ENCODE assay signal across 1 cellular context in genomic region chr21:43854773-43855633, GRCh38.
TF ChIP-seq lines count a peak whose summit lies in the region.

No MANE protein-coding gene starts in this region.

TF ChIP-seq in GM12878, 131 proteins besides CTCF, POLR2A, EP300 and RAD21 (continued from another document and continues in another):
- TF ChIP-seq, protein P1, sequence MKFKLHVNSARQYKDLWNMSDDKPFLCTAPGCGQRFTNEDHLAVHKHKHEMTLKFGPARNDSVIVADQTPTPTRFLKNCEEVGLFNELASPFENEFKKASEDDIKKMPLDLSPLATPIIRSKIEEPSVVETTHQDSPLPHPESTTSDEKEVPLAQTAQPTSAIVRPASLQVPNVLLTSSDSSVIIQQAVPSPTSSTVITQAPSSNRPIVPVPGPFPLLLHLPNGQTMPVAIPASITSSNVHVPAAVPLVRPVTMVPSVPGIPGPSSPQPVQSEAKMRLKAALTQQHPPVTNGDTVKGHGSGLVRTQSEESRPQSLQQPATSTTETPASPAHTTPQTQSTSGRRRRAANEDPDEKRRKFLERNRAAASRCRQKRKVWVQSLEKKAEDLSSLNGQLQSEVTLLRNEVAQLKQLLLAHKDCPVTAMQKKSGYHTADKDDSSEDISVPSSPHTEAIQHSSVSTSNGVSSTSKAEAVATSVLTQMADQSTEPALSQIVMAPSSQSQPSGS (IDR thresholded peaks at IDR 0.05; ENCODE audit: low read length): peak; percentile 38; the same call in 1 of the 2 replicates
- TF ChIP-seq SMARCA5 (IDR thresholded peaks at IDR 0.05): peak; percentile 15; the same call in 1 of the 2 replicates
- no peak for TF ChIP-seq CBX5 (IDR thresholded peaks at IDR 0.05; ENCODE audit: low read depth)
- TF ChIP-seq MLLT1 (IDR thresholded peaks at IDR 0.05): peak; percentile 32; the same call in 1 of the 2 replicates
- 0 out of 2 replicates have a peak, but pooled peaks have one; percentile 21 for TF ChIP-seq CHD2 (IDR thresholded peaks at IDR 0.05; ENCODE audit: borderline replicate concordance, low read depth, low read length)
- peak; percentile 80 for TF ChIP-seq SPI1 (IDR thresholded peaks at IDR 0.05; ENCODE audit: borderline replicate concordance, insufficient read depth, low read depth, low read length)
- TF ChIP-seq EZH2 (IDR thresholded peaks at IDR 0.05; ENCODE audit: borderline replicate concordance, control insufficient read depth, low read depth, low read length): no peak
- peak; percentile 5; the same call in 1 of the 2 replicates for TF ChIP-seq BCL11A (IDR thresholded peaks at IDR 0.05; ENCODE audit: low read depth, low read length)
- TF ChIP-seq BACH1 (IDR thresholded peaks at IDR 0.05; ENCODE audit: borderline replicate concordance): peak; percentile 14; the same call in 1 of the 2 replicates
- TF ChIP-seq MEF2B (IDR thresholded peaks at IDR 0.05; ENCODE audit: partially characterized antibody, poor library complexity, severe bottlenecking): peak; percentile 35
- TF ChIP-seq, protein P2, sequence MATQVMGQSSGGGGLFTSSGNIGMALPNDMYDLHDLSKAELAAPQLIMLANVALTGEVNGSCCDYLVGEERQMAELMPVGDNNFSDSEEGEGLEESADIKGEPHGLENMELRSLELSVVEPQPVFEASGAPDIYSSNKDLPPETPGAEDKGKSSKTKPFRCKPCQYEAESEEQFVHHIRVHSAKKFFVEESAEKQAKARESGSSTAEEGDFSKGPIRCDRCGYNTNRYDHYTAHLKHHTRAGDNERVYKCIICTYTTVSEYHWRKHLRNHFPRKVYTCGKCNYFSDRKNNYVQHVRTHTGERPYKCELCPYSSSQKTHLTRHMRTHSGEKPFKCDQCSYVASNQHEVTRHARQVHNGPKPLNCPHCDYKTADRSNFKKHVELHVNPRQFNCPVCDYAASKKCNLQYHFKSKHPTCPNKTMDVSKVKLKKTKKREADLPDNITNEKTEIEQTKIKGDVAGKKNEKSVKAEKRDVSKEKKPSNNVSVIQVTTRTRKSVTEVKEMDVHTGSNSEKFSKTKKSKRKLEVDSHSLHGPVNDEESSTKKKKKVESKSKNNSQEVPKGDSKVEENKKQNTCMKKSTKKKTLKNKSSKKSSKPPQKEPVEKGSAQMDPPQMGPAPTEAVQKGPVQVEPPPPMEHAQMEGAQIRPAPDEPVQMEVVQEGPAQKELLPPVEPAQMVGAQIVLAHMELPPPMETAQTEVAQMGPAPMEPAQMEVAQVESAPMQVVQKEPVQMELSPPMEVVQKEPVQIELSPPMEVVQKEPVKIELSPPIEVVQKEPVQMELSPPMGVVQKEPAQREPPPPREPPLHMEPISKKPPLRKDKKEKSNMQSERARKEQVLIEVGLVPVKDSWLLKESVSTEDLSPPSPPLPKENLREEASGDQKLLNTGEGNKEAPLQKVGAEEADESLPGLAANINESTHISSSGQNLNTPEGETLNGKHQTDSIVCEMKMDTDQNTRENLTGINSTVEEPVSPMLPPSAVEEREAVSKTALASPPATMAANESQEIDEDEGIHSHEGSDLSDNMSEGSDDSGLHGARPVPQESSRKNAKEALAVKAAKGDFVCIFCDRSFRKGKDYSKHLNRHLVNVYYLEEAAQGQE (IDR thresholded peaks at IDR 0.05; ENCODE audit: low read depth, low read length): no peak
- TF ChIP-seq KDM1A (IDR thresholded peaks at IDR 0.05; ENCODE audit: borderline replicate concordance): no peak
- TF ChIP-seq RELB (IDR thresholded peaks at IDR 0.05; ENCODE audit: low read depth): peak; percentile 60; the same call in 1 of the 2 replicates
- peak; percentile 47; the same call in 1 of the 2 replicates for TF ChIP-seq GATAD2B (conservative IDR thresholded peaks at IDR 0.05; ENCODE audit: low read depth)
- peak; percentile 53; the same call in 1 of the 2 replicates for TF ChIP-seq MTA2 (IDR thresholded peaks at IDR 0.05; ENCODE audit: low read depth)
- no peak for TF ChIP-seq CREM (IDR thresholded peaks at IDR 0.05; ENCODE audit: low read depth)
- peak; percentile 32; the same call in 1 of the 2 replicates for TF ChIP-seq TCF12 (IDR thresholded peaks at IDR 0.05; ENCODE audit: low read depth, low read length)
- peak; percentile 21; the same call in 1 of the 2 replicates for TF ChIP-seq CREB1 (IDR thresholded peaks at IDR 0.05; ENCODE audit: low read depth)
- peak; percentile 48 for TF ChIP-seq RUNX3 (IDR thresholded peaks at IDR 0.05; ENCODE audit: low read length)
- TF ChIP-seq SIN3A (IDR thresholded peaks at IDR 0.05; ENCODE audit: low read depth, low read length): no peak
- TF ChIP-seq ZBTB4 (CRISPR knock-in tag; IDR thresholded peaks at IDR 0.05): no peak
- no peak for TF ChIP-seq FOS (IDR thresholded peaks at IDR 0.05; ENCODE audit: borderline replicate concordance, extremely low read depth, insufficient read length)
- no peak for TF ChIP-seq TARDBP (IDR thresholded peaks at IDR 0.05; ENCODE audit: borderline replicate concordance)
- no peak for TF ChIP-seq NBN (IDR thresholded peaks at IDR 0.05)
- TF ChIP-seq ZNF274 (IDR thresholded peaks at IDR 0.05; ENCODE audit: insufficient read depth, insufficient read length): no peak
- 0 out of 2 replicates have a peak, but pooled peaks have one; percentile 49 for TF ChIP-seq IRF4 (IDR thresholded peaks at IDR 0.05; ENCODE audit: low read depth, low read length)
- TF ChIP-seq, protein P3, sequence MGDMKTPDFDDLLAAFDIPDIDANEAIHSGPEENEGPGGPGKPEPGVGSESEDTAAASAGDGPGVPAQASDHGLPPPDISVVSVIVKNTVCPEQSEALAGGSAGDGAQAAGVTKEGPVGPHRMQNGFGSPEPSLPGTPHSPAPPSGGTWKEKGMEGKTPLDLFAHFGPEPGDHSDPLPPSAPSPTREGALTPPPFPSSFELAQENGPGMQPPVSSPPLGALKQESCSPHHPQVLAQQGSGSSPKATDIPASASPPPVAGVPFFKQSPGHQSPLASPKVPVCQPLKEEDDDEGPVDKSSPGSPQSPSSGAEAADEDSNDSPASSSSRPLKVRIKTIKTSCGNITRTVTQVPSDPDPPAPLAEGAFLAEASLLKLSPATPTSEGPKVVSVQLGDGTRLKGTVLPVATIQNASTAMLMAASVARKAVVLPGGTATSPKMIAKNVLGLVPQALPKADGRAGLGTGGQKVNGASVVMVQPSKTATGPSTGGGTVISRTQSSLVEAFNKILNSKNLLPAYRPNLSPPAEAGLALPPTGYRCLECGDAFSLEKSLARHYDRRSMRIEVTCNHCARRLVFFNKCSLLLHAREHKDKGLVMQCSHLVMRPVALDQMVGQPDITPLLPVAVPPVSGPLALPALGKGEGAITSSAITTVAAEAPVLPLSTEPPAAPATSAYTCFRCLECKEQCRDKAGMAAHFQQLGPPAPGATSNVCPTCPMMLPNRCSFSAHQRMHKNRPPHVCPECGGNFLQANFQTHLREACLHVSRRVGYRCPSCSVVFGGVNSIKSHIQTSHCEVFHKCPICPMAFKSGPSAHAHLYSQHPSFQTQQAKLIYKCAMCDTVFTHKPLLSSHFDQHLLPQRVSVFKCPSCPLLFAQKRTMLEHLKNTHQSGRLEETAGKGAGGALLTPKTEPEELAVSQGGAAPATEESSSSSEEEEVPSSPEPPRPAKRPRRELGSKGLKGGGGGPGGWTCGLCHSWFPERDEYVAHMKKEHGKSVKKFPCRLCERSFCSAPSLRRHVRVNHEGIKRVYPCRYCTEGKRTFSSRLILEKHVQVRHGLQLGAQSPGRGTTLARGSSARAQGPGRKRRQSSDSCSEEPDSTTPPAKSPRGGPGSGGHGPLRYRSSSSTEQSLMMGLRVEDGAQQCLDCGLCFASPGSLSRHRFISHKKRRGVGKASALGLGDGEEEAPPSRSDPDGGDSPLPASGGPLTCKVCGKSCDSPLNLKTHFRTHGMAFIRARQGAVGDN (IDR thresholded peaks at IDR 0.05): peak; percentile 43; the same call in 1 of the 2 replicates
- TF ChIP-seq, protein P4, sequence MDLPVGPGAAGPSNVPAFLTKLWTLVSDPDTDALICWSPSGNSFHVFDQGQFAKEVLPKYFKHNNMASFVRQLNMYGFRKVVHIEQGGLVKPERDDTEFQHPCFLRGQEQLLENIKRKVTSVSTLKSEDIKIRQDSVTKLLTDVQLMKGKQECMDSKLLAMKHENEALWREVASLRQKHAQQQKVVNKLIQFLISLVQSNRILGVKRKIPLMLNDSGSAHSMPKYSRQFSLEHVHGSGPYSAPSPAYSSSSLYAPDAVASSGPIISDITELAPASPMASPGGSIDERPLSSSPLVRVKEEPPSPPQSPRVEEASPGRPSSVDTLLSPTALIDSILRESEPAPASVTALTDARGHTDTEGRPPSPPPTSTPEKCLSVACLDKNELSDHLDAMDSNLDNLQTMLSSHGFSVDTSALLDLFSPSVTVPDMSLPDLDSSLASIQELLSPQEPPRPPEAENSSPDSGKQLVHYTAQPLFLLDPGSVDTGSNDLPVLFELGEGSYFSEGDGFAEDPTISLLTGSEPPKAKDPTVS (IDR thresholded peaks at IDR 0.05; ENCODE audit: low read depth, low read length): no peak
- TF ChIP-seq BCL3 (IDR thresholded peaks at IDR 0.05; ENCODE audit: borderline replicate concordance, insufficient read depth, low read depth, low read length, poor library complexity, severe bottlenecking): no peak
- TF ChIP-seq IKZF1 (conservative IDR thresholded peaks at IDR 0.05): peak; percentile 55; the same call in 1 of the 2 replicates
- TF ChIP-seq, protein P5, sequence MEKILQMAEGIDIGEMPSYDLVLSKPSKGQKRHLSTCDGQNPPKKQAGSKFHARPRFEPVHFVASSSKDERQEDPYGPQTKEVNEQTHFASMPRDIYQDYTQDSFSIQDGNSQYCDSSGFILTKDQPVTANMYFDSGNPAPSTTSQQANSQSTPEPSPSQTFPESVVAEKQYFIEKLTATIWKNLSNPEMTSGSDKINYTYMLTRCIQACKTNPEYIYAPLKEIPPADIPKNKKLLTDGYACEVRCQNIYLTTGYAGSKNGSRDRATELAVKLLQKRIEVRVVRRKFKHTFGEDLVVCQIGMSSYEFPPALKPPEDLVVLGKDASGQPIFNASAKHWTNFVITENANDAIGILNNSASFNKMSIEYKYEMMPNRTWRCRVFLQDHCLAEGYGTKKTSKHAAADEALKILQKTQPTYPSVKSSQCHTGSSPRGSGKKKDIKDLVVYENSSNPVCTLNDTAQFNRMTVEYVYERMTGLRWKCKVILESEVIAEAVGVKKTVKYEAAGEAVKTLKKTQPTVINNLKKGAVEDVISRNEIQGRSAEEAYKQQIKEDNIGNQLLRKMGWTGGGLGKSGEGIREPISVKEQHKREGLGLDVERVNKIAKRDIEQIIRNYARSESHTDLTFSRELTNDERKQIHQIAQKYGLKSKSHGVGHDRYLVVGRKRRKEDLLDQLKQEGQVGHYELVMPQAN (conservative IDR thresholded peaks at IDR 0.05): peak; percentile 33; the same call in 1 of the 2 replicates
